In the genomic region with DNA sequence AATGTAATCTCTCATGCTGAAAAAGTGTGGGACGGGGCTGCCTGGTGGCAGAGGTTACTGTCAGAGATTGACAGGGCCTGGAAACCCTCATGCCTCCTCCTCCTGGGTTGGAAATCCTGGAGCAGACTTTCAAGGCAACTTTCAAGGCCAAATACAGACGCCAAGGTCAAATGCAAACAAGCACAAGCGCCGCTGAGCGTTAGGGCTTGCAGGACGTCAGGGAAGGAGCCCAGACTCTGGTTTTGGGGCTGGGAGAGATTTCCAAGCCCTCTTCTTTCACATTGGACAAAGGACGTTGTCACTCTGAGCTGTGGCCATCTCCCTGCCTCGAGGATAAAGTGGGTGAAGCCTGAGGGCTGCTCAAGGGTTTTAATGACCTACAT, we compare ENCODE assay signal across 21 cellular contexts.
DNase-seq lines count a peak whose midpoint lies in the region; ATAC-seq and TF ChIP-seq lines count a peak whose summit lies in the region.
"Had no signal": no experiment of that assay in that cellular context is flagged by ENCODE, and none has a peak within 500 bp of the region (broad histone marks: within the 10 kb centered on the region; RNA-seq: fewer than 3 reads in every experiment).

No MANE protein-coding gene starts in this region.

- H3K36me3 ChIP-seq in esophagus muscularis mucosa (no peaks in the 10 kb centered on the region), neural progenitor cell (no peaks in the 10 kb centered on the region), ovary (no peaks in the 10 kb centered on the region)
- H3K36me3 ChIP-seq: BE2C; BLaER1 treated with 17β-estradiol and CSF1 and Interleukin-3, amounts not matched to agents 10 nM and 100 nM had no signal

- no peak overlapping the region for H3K9ac ChIP-seq in neural progenitor cell
- H3K9ac ChIP-seq: BLaER1 treated with 17β-estradiol and CSF1 and Interleukin-3, amounts not matched to agents 10 nM and 100 nM; GM23248 had no signal

- intact Hi-C loops in esophagus muscularis mucosa (cut with DNase I) (no loop called here), ovary (cut with DNase I) (no loop called here)
- intact Hi-C loops in activated CD8-positive, alpha-beta T cell treated with anti-CD3 and anti-CD28 coated beads for 36 hours (cut with micrococcal nuclease): no loop called here

- 75% methylated on average over 7 of the region's 8 CpGs for WGBS in esophagus muscularis mucosa
- 6 to 36% (median 9%) methylated on average over 8 of the region's 8 CpGs for WGBS in ovary, 3 donors

- H3K9me3 ChIP-seq in esophagus muscularis mucosa (no peaks in the 10 kb centered on the region), neural progenitor cell (ENCODE audit: low read depth) (no peaks in the 10 kb centered on the region), ovary (no peaks in the 10 kb centered on the region)
- H3K9me3 ChIP-seq: A549, BE2C had no signal

- H3K4me3 Mint-ChIP-seq in neural progenitor cell: no peak overlapping the region
- no peak overlapping the region for H3K4me3 Mint-ChIP-seq in activated CD8-positive, alpha-beta T cell treated with anti-CD3 and anti-CD28 coated beads for 36 hours
- H3K4me3 Mint-ChIP-seq: CD14-positive monocyte; CD4-positive, alpha-beta memory T cell had no signal

- peaks cover 0 to 10% (median 0%) of the 10 kb centered on the region in 4 donors for H3K27me3 ChIP-seq in esophagus muscularis mucosa
- H3K27me3 ChIP-seq in neural progenitor cell: no peaks in the 10 kb centered on the region
- no peaks in the 10 kb centered on the region for H3K27me3 ChIP-seq in ovary
- H3K27me3 ChIP-seq: BE2C had no signal

- peak overlapping the region; percentile 57 for H3K27ac Mint-ChIP-seq in neural progenitor cell
- H3K27ac Mint-ChIP-seq in activated CD8-positive, alpha-beta T cell treated with anti-CD3 and anti-CD28 coated beads for 36 hours: no peak overlapping the region
- H3K27ac Mint-ChIP-seq: CD14-positive monocyte had no signal

- no peaks in the 10 kb centered on the region for H3K36me3 Mint-ChIP-seq in neural progenitor cell
- H3K36me3 Mint-ChIP-seq in activated CD8-positive, alpha-beta T cell treated with anti-CD3 and anti-CD28 coated beads for 36 hours (ENCODE audit: low read depth): no peaks in the 10 kb centered on the region
- H3K36me3 Mint-ChIP-seq: CD14-positive monocyte; CD4-positive, alpha-beta memory T cell had no signal

- TF ChIP-seq EP300 in esophagus muscularis mucosa (IDR thresholded peaks at IDR 0.05) (no peak), ovary (IDR thresholded peaks at IDR 0.05) (no peak)

- DNase-seq in esophagus muscularis mucosa (ENCODE audit: extremely low spot score) (peak; percentile 89), neural progenitor cell (ENCODE audit: low spot score) (no peak), ovary (peak; percentile 69 to 76 (median 75)), hippocampal formation (lab: John Stamatoyannopoulos, UW) (no peak), inferior parietal cortex (ENCODE audit: extremely low spot score) (no peak)
- DNase-seq in activated CD8-positive, alpha-beta T cell treated with anti-CD3 and anti-CD28 coated beads for 36 hours: no peak
- DNase-seq: 8988T; ACHN; AML-193; BE2C; Calu3; CD4-positive, alpha-beta memory T cell; COR-L47; DMS53; DMS79 treated with DMSO at 0.1 percent for 48 hours; GF-D8; GM23248; HCEC 1CT had no signal

- TF ChIP-seq POLR2A in esophagus muscularis mucosa (IDR thresholded peaks at IDR 0.05; ENCODE audit: low read depth) (no peak), ovary (IDR thresholded peaks at IDR 0.05) (no peak)

- no peak for ATAC-seq in activated CD8-positive, alpha-beta T cell treated with anti-CD3 and anti-CD28 coated beads for 36 hours
- ATAC-seq: A549 had no signal

- no peaks in the 10 kb centered on the region for H3K79me2 ChIP-seq in neural progenitor cell (ENCODE audit: low read depth)

- no peak overlapping the region for H3K4me2 ChIP-seq in neural progenitor cell
- H3K4me2 ChIP-seq: A549; BLaER1 treated with 17β-estradiol and CSF1 and Interleukin-3, amounts not matched to agents 10 nM and 100 nM had no signal

- no peaks in the 10 kb centered on the region for H4K20me1 ChIP-seq in neural progenitor cell (ENCODE audit: low read depth)
- H4K20me1 ChIP-seq: BLaER1 treated with 17β-estradiol and CSF1 and Interleukin-3, amounts not matched to agents 10 nM and 100 nM had no signal

- no peak overlapping the region for H2AFZ ChIP-seq in neural progenitor cell (replicated peaks)
- H2AFZ ChIP-seq: GM23248 had no signal

- peaks cover 0 to 16% (median 8%) of the 10 kb centered on the region in 4 donors for H3K4me1 ChIP-seq in esophagus muscularis mucosa
- no peaks in the 10 kb centered on the region for H3K4me1 ChIP-seq in neural progenitor cell
- peaks cover 20% of the 10 kb centered on the region for H3K4me1 ChIP-seq in ovary (ENCODE audit: insufficient read depth)
- H3K4me1 ChIP-seq: BE2C had no signal

- CTCF ChIA-PET in activated CD8-positive, alpha-beta T cell treated with anti-CD3 and anti-CD28 coated beads for 36 hours (lab: Charles Lee): interaction anchor here (0.8 to 1.2 kb wide), 2 partner anchors 10 to 15 kb away, joined by 3 read pairs; no protein-coding TSS in a partner anchor

- POLR2A ChIA-PET in activated CD8-positive, alpha-beta T cell treated with anti-CD3 and anti-CD28 coated beads for 36 hours (lab: Charles Lee): no interaction called here

- peaks cover 12% of the 10 kb centered on the region for H3K27me3 Mint-ChIP-seq in neural progenitor cell (ENCODE audit: insufficient read depth, low read depth)
- peaks cover 7% of the 10 kb centered on the region for H3K27me3 Mint-ChIP-seq in activated CD8-positive, alpha-beta T cell treated with anti-CD3 and anti-CD28 coated beads for 36 hours

- no peaks in the 10 kb centered on the region for H3K9me3 Mint-ChIP-seq in neural progenitor cell
- no peaks in the 10 kb centered on the region for H3K9me3 Mint-ChIP-seq in activated CD8-positive, alpha-beta T cell treated with anti-CD3 and anti-CD28 coated beads for 36 hours
- H3K9me3 Mint-ChIP-seq: CD4-positive, alpha-beta memory T cell had no signal

- H3F3A ChIP-seq in neural progenitor cell (ENCODE audit: low read depth): no peaks in the 10 kb centered on the region

- no peak overlapping the region for H3K4me3 ChIP-seq in esophagus muscularis mucosa
- no peak overlapping the region for H3K4me3 ChIP-seq in neural progenitor cell
- H3K4me3 ChIP-seq in ovary: no peak overlapping the region
- H3K4me3 ChIP-seq: A549; BLaER1 treated with 17β-estradiol and CSF1 and Interleukin-3, amounts not matched to agents 10 nM and 100 nM; GM23248 had no signal

- peaks cover 16% of the 10 kb centered on the region for H3K4me1 Mint-ChIP-seq in neural progenitor cell
- H3K4me1 Mint-ChIP-seq in activated CD8-positive, alpha-beta T cell treated with anti-CD3 and anti-CD28 coated beads for 36 hours (ENCODE audit: low read depth): no peaks in the 10 kb centered on the region
- H3K4me1 Mint-ChIP-seq: CD14-positive monocyte; CD4-positive, alpha-beta memory T cell had no signal

- TF ChIP-seq CTCF in esophagus muscularis mucosa (IDR thresholded peaks at IDR 0.05) (no peak), neural progenitor cell (IDR thresholded peaks at IDR 0.05) (no peak), ovary (IDR thresholded peaks at IDR 0.05) (no peak)
- no peak for TF ChIP-seq CTCF in activated CD8-positive, alpha-beta T cell treated with anti-CD3 and anti-CD28 coated beads for 36 hours (IDR thresholded peaks at IDR 0.05)

- H3K27ac ChIP-seq in esophagus muscularis mucosa (replicated peaks in 1 of 4) (no peak overlapping the region), neural progenitor cell (no peak overlapping the region), ovary (peak overlapping the region; percentile 30 to 68)
- H3K27ac ChIP-seq: A549; BLaER1 treated with 17β-estradiol and CSF1 and Interleukin-3, amounts not matched to agents 10 nM and 100 nM; GM23248 had no signal

Comparison
In these comparisons a context has a peak if more than half of its experiments do, and no peak if none do; other contexts are left out.
1. DNase-seq: peak in esophagus muscularis mucosa (single experiment) and ovary (5 of 5); none in neural progenitor cell (single experiment), activated CD8-positive, alpha-beta T cell treated with anti-CD3 and anti-CD28 coated beads for 36 hours (single experiment), hippocampal formation (0 of 2) and inferior parietal cortex (single experiment).
2. H3K27ac ChIP-seq: peak in ovary (2 of 2); none in esophagus muscularis mucosa (0 of 4) and neural progenitor cell (single experiment).